Comparison of ENCODE assay signal across 8 cellular contexts in the genomic region with DNA sequence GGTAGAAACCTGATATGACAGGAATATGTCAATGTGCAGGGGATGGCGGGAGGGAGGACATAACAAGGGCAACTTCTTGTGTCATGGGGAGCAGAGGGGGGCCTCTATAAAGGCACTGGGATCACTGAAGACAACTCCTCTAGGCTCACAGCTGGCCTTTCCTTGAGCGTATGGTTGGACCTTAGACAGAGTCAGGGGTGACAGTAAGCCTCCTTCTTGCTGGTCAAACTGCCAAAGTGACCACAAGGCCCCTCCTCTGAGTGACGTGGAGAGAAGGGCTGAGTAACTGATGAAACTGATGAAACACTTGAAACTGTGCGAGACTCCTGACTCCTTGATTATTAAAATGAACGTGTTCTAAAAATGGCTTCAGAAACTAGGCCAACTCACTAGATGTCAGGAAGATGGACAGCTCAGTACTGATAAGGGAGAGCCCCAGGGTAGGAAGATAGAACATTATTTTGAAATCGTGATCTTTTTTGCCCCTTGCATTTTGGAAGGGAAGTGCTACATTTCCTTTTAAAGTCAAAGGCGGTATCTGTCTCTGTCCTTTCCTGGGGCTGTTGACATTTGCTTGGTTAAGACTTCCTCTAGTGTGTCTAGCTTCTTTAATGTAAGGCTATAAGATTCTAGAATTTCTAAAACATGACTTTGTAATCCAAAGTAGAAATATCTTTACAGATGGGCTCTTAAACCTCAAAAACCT. TPM values are rescaled to one million over a fixed set of nuclear protein-coding genes. Genes with fewer than 3 reads are reported as not detected.
DNase-seq lines count a peak whose midpoint lies in the region; ATAC-seq and TF ChIP-seq lines count a peak whose summit lies in the region.

No MANE protein-coding gene starts in this region.

- H4K91ac ChIP-seq in mesenchymal stem cell (ENCODE audit: low read length), result no peak overlapping the region

- H3K27ac ChIP-seq in caudate nucleus (ENCODE audit: low read depth, low read length) (peak overlapping the region; percentile 89), mesenchymal stem cell (ENCODE audit: low read length, poor library complexity, severe bottlenecking) (no peak overlapping the region), transverse colon (peak overlapping the region; percentile 47 to 74 (median 62))

- TF ChIP-seq POLR2A in transverse colon (IDR thresholded peaks at IDR 0.05), result no peak

- H2AK5ac ChIP-seq in mesenchymal stem cell (ENCODE audit: low read length, severe bottlenecking), result no peak overlapping the region

- H3K27me3 ChIP-seq in mesenchymal stem cell (ENCODE audit: control insufficient read depth in 1 of 2, insufficient read depth in 1 of 2, low read length in 2 of 2) (peaks cover 10 to 20% of the 10 kb centered on the region in 2 experiments), transverse colon (peaks cover 8% of the 10 kb centered on the region)

- in situ Hi-C loops in transverse colon (cut with MboI; ENCODE audit: low pct_ligation_motif_present in 1 of 4, low pct_unique_long_range_greater_than_20kb in 1 of 4, low sequenced_read_pairs in 3 of 4), result no loop called here

- H2BK5ac ChIP-seq in mesenchymal stem cell (ENCODE audit: low read depth, low read length, poor library complexity, severe bottlenecking), result no peak overlapping the region

- H3K23ac ChIP-seq in mesenchymal stem cell (ENCODE audit: low read length in 2 of 2), result no peak overlapping the region

- H3K14ac ChIP-seq in mesenchymal stem cell (ENCODE audit: low read length in 2 of 2), result no peak overlapping the region

- H3K36me3 ChIP-seq in mesenchymal stem cell (ENCODE audit: control insufficient read depth in 1 of 2, insufficient read depth in 2 of 2, low read depth in 1 of 2, low read length in 2 of 2), result no peaks in the 10 kb centered on the region
- no peaks in the 10 kb centered on the region for H3K36me3 ChIP-seq in transverse colon

- no peaks in the 10 kb centered on the region for H3K79me1 ChIP-seq in mesenchymal stem cell (replicated peaks; ENCODE audit: low read length, poor library complexity, severe bottlenecking)

- H3K4ac ChIP-seq in mesenchymal stem cell (ENCODE audit: low read depth in 1 of 2, low read length in 2 of 2), result no peak overlapping the region

- no peak overlapping the region for H2AFZ ChIP-seq in mesenchymal stem cell (ENCODE audit: low read depth, low read length)

- 35% methylated on average over 5 of the region's 7 CpGs for WGBS in mesenchymal stem cell
- WGBS in transverse colon (ENCODE audit: low coverage in 1 of 2), 2 donors, result 17 to 56% methylated on average over 1 to 7 of the region's 7 CpGs

- no peak overlapping the region for H2BK120ac ChIP-seq in mesenchymal stem cell (ENCODE audit: low read depth, low read length)

- no peak overlapping the region for H2BK12ac ChIP-seq in mesenchymal stem cell (ENCODE audit: low read length in 2 of 2)

- H3K18ac ChIP-seq in mesenchymal stem cell (ENCODE audit: low read depth in 1 of 2, low read length in 2 of 2), result no peak overlapping the region

- intact Hi-C loops in transverse colon (cut with DNase I; ENCODE audit: low total_unique reads), result no loop called here

- peak overlapping the region; percentile 95 for H3K9ac ChIP-seq in mesenchymal stem cell (ENCODE audit: low read length)

- DNase-seq in RKO (ENCODE audit: low spot score) (peak; percentile 83), caudate nucleus (lab: John Stamatoyannopoulos, UW) (peak in 26 of 61 donors; percentile 0 to 21 (median 5)), mesenchymal stem cell (peak; percentile 92), transverse colon (peak; percentile 54), germinal center (ENCODE audit: low spot score) (no peak), NCI-H1930 (lab: John Stamatoyannopoulos, UW) (no peak)

- peak; percentile 37 for ATAC-seq in GM18498 (IDR thresholded peaks at IDR 0.05; ENCODE audit: unreplicated experiment)
- ATAC-seq in HG02642 (IDR thresholded peaks at IDR 0.05; ENCODE audit: poor library complexity, unreplicated experiment), result peak; percentile 40

- H2BK15ac ChIP-seq in mesenchymal stem cell (ENCODE audit: low read depth, poor library complexity, severe bottlenecking), result no peak overlapping the region

- H3K9me3 ChIP-seq in mesenchymal stem cell (ENCODE audit: control insufficient read depth, low read length), result no peaks in the 10 kb centered on the region
- H3K9me3 ChIP-seq in transverse colon, result no peaks in the 10 kb centered on the region

- no peak for TF ChIP-seq CTCF in transverse colon (IDR thresholded peaks at IDR 0.05)

- peak overlapping the region in 1 of 2 experiments; percentile 69 for H3K4me3 ChIP-seq in mesenchymal stem cell (ENCODE audit: insufficient read depth in 1 of 2, low read depth in 1 of 2, low read length in 2 of 2)
- no peak overlapping the region for H3K4me3 ChIP-seq in transverse colon

- H3K4me1 ChIP-seq in mesenchymal stem cell (ENCODE audit: control insufficient read depth, insufficient read depth, low read depth, low read length) (peaks cover 14% of the 10 kb centered on the region), transverse colon (peaks cover 0 to 13% (median 2%) of the 10 kb centered on the region in 4 donors)

- no peak overlapping the region for H4K8ac ChIP-seq in mesenchymal stem cell (ENCODE audit: low read length)

- no peak for TF ChIP-seq EP300 in transverse colon (IDR thresholded peaks at IDR 0.05; ENCODE audit: low read depth)

- H3K4me2 ChIP-seq in mesenchymal stem cell (ENCODE audit: low read length, poor library complexity, severe bottlenecking), result no peak overlapping the region

RNA-seq across cellular contexts. Expression of a gene that starts 1.6 kb away (rescaled TPM):
- polyA plus RNA-seq in mesenchymal stem cell (2013, experiment 1 of 2), result 4.6 TPM
- 4.7 TPM for polyA plus RNA-seq in mesenchymal stem cell (2013, experiment 2 of 2)
- total RNA-seq in transverse colon, result 1 to 10 TPM in 1 of 4 donors, under 1 TPM in 2, not detected in 1; 0.79 to 6.2 (median 0.82) TPM

RNA-seq across cellular contexts. Expression of a gene that starts 7.7 kb away (rescaled TPM):
- polyA plus RNA-seq in mesenchymal stem cell (2013, experiment 1 of 2), result 34.2 TPM
- polyA plus RNA-seq in mesenchymal stem cell (2013, experiment 2 of 2), result 34.5 TPM
- total RNA-seq in transverse colon, result 10 to 100 TPM in 3 of 4 donors, 1 to 10 TPM in 1; 5.6 to 39.5 (median 28.1) TPM

Comparison
In these comparisons a context has a peak if more than half of its experiments do, and no peak if none do; other contexts are left out.
1. DNase-seq: peak in RKO (single experiment), mesenchymal stem cell (single experiment) and transverse colon (single experiment); none in germinal center (single experiment) and NCI-H1930 (0 of 2).